Comparison of ENCODE assay signal across 19 cellular contexts in genomic region chr2:234588054-234588430, GRCh38.
"Had no signal": no experiment of that assay in that cellular context is flagged by ENCODE, and none has a peak within 500 bp of the region (broad histone marks: within the 10 kb centered on the region; RNA-seq: fewer than 3 reads in every experiment).

No MANE protein-coding gene starts in this region.

- DNase-seq: activated B cell treated with CpG ODN at 0.5 μM for 24 hours; activated CD4-positive, alpha-beta T cell treated with anti-CD3 and anti-CD28 coated beads, Interleukin-2, amount 10 ng/mL, durations not matched to agents 24 days and 14 days; activated CD8-positive, alpha-beta memory T cell treated with anti-CD3 and anti-CD28 coated beads, Interleukin-2, amount 50 U/mL, for 48 hours; activated CD8-positive, alpha-beta T cell treated with anti-CD3 and anti-CD28 coated beads, Interleukin-2, amount 10 ng/mL, durations not matched to agents 7 days and 5 days; activated gamma-delta T cell treated with Interleukin-2 at 50 U/mL for 16 hours; amniotic stem cell; heart left ventricle; left cardiac atrium; mucosa of descending colon; naive thymus-derived CD4-positive, alpha-beta T cell; posterior cingulate gyrus; retina; stimulated activated CD4-positive, alpha-beta T cell treated with anti-CD3 and anti-CD28 coated beads, Interleukin-15, amount 100 ng/mL, for 24 hours; stimulated activated CD4-positive, alpha-beta T cell treated with anti-CD3 and anti-CD28 coated beads, Interleukin-4, amount 100 ng/mL, for 1 hour; stimulated activated naive CD4-positive, alpha-beta T cell; T-helper 2 cell; transverse colon had no signal

- H3K36me3 ChIP-seq: brain microvascular endothelial cell, heart left ventricle, transverse colon had no signal

- ATAC-seq: activated CD8-positive, alpha-beta T cell treated with anti-CD3 and anti-CD28 coated beads, Interleukin-2, amount 10 ng/mL, durations not matched to agents 7 days and 5 days; heart left ventricle; left cardiac atrium; mucosa of descending colon; naive thymus-derived CD4-positive, alpha-beta T cell had no signal

- H3K27ac ChIP-seq: brain microvascular endothelial cell, coronary artery, heart left ventricle, transverse colon had no signal

- H3K27me3 ChIP-seq: brain microvascular endothelial cell, transverse colon had no signal

- H3K4me1 ChIP-seq: heart left ventricle, transverse colon had no signal

- H3K4me3 ChIP-seq: coronary artery, heart left ventricle, mucosa of descending colon, transverse colon had no signal

- H3K9me3 ChIP-seq: heart left ventricle, mucosa of descending colon, transverse colon had no signal
